8 cellular contexts compared by ENCODE assay signal in the genomic region with DNA sequence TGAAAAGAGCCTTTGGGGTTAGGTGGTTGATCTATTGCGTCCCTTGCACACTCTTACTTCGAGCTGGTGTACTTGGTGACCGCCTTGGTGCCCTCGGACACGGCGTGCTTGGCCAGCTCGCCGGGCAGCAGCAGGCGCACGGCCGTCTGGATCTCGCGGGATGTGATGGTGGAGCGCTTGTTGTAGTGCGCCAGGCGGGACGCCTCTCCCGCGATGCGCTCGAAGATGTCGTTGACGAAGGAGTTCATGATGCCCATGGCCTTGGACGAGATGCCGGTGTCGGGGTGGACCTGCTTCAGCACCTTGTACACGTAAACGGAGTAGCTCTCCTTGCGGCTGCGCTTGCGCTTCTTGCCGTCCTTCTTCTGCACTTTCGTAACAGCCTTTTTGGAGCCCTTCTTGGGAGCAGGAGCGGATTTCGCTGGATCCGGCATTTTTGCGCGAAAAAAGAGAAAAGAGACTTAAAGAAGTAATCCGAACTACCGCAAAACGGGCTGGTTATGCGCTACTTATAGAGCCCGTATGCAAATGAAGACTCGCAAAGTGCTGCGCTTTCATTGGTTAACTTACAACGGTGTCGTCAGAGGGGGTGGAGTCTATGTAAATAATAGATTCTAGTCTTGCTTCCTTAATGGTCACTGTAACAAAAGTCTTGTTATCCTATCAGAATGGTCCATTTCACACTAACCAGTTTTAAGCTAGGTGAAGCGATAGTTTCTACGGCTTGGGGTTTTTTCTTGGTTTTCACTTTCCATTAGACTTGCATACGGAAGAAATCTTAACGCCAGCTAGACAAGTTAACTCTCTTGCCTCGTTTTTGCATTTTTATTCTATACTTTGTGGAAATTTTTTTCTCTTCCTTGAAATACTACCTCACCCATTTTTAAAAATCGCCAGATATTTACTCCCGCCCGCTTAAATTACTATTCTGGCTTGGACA. TPM values are rescaled to one million over a fixed set of nuclear protein-coding genes. Genes with fewer than 3 reads are reported as not detected.
A peak's percentile ranks its signal among the peaks of the same experiment; 100 is the strongest.
DNase-seq lines count a peak whose midpoint lies in the region; ATAC-seq and TF ChIP-seq lines count a peak whose summit lies in the region.
"Not testable (repeated sequence)": the region's sequence is repeated elsewhere in the genome, so short reads cannot be mapped to it uniquely, and the experiment has no call there.

No MANE protein-coding gene starts in this region.

- H3K27ac ChIP-seq in caudate nucleus (ENCODE audit: low read depth, low read length) = not testable (repeated sequence)
- peak overlapping the region; percentile 84 to 96 (median 92) for H3K27ac ChIP-seq in spleen

- peak overlapping the region; percentile 28 to 71 (median 42) for H3K4me3 ChIP-seq in spleen

- ATAC-seq in GM18909 (IDR thresholded peaks at IDR 0.05; ENCODE audit: poor library complexity, unreplicated experiment) (peak; percentile 80), HG03175 (IDR thresholded peaks at IDR 0.05; ENCODE audit: unreplicated experiment) (peak; percentile 86), WTC11 (peak; percentile 82)

- TF ChIP-seq CTCF in WTC11 (IDR thresholded peaks at IDR 0.05) = not testable (repeated sequence)
- TF ChIP-seq CTCF in spleen (IDR thresholded peaks at IDR 0.05 in 8 of 11, conservative IDR thresholded peaks at IDR 0.05 in 3 of 11) = peak in 1 of 11 experiments; percentile 16

- not testable (repeated sequence) for H3K9me3 Mint-ChIP-seq in WTC11

- peaks cover 0 to 10% (median 3%) of the 10 kb centered on the region in 6 donors for H3K4me1 ChIP-seq in spleen

- peak overlapping the region; percentile 89 for H3K4me3 Mint-ChIP-seq in WTC11

- H3K27me3 ChIP-seq in spleen (replicated peaks in 1 of 7) = not testable (repeated sequence)

- H3K27ac Mint-ChIP-seq in WTC11 = peak overlapping the region; percentile 99

- H3K4me1 Mint-ChIP-seq in WTC11 = not testable (repeated sequence)

- peak; percentile 87 to 97 (median 90) for TF ChIP-seq POLR2A in spleen (IDR thresholded peaks at IDR 0.05)

- not testable (repeated sequence) for H3K36me3 ChIP-seq in spleen

- CTCF ChIA-PET in WTC11 (lab: Charles Lee) = not testable (repeated sequence)

- H3K36me3 Mint-ChIP-seq in WTC11 = not testable (repeated sequence)

- POLR2A ChIA-PET in WTC11 (lab: Charles Lee) = interaction anchor here (1.0 to 2.3 kb wide), 2 partner anchors 74 to 75 kb away, joined by 4 to 6 read pairs; a partner anchor contains a TSS

- intact Hi-C loops in spleen (cut with DNase I; ENCODE audit: low total_unique reads) = not testable (repeated sequence)

- 0 to 18% (median 1%) methylated on average over 29 to 45 of the region's 55 CpGs for WGBS in spleen, 5 donors

- peak; percentile 59 for DNase-seq in AG08395 (ENCODE audit: low spot score)
- peak; percentile 93 for DNase-seq in NCI-H2227 treated with DMSO at 0.1 percent for 48 hours (lab: John Stamatoyannopoulos, UW)
- peak; percentile 67 for DNase-seq in WTC11 (ENCODE audit: low spot score)
- DNase-seq in caudate nucleus (lab: John Stamatoyannopoulos, UW) = peak in 57 of 61 donors; percentile 12 to 96 (median 76)
- DNase-seq in iris pigment epithelial cell (ENCODE audit: low read depth) = peak; percentile 90
- peak; percentile 91 for DNase-seq in spleen

- not testable (repeated sequence) for H3K27me3 Mint-ChIP-seq in WTC11 (ENCODE audit: low read depth)

- H3K9me3 ChIP-seq in spleen = not testable (repeated sequence)

TF ChIP-seq in WTC11, 78 proteins besides CTCF, POLR2A, EP300 and RAD21 (continues in another document):
- TF ChIP-seq, protein P1, sequence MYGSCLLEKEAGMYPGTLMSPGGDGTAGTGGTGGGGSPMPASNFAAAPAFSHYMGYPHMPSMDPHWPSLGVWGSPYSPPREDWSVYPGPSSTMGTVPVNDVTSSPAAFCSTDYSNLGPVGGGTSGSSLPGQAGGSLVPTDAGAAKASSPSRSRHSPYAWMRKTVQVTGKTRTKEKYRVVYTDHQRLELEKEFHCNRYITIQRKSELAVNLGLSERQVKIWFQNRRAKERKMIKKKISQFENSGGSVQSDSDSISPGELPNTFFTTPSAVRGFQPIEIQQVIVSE (CRISPR knock-in tag; IDR thresholded peaks at IDR 0.05; ENCODE audit: borderline replicate concordance) = peak; percentile 89
- peak; percentile 88; the same call in 1 of the 2 replicates for TF ChIP-seq ZNF671 (CRISPR knock-in tag; IDR thresholded peaks at IDR 0.05)
- peak; percentile 93 for TF ChIP-seq ZNF416 (CRISPR knock-in tag; IDR thresholded peaks at IDR 0.05)
- TF ChIP-seq, protein P2, sequence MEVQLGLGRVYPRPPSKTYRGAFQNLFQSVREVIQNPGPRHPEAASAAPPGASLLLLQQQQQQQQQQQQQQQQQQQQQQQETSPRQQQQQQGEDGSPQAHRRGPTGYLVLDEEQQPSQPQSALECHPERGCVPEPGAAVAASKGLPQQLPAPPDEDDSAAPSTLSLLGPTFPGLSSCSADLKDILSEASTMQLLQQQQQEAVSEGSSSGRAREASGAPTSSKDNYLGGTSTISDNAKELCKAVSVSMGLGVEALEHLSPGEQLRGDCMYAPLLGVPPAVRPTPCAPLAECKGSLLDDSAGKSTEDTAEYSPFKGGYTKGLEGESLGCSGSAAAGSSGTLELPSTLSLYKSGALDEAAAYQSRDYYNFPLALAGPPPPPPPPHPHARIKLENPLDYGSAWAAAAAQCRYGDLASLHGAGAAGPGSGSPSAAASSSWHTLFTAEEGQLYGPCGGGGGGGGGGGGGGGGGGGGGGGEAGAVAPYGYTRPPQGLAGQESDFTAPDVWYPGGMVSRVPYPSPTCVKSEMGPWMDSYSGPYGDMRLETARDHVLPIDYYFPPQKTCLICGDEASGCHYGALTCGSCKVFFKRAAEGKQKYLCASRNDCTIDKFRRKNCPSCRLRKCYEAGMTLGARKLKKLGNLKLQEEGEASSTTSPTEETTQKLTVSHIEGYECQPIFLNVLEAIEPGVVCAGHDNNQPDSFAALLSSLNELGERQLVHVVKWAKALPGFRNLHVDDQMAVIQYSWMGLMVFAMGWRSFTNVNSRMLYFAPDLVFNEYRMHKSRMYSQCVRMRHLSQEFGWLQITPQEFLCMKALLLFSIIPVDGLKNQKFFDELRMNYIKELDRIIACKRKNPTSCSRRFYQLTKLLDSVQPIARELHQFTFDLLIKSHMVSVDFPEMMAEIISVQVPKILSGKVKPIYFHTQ (CRISPR knock-in tag; IDR thresholded peaks at IDR 0.05) = peak; percentile 96
- peak; percentile 99 for TF ChIP-seq EMX1 (CRISPR knock-in tag; IDR thresholded peaks at IDR 0.05)
- TF ChIP-seq, protein P3, sequence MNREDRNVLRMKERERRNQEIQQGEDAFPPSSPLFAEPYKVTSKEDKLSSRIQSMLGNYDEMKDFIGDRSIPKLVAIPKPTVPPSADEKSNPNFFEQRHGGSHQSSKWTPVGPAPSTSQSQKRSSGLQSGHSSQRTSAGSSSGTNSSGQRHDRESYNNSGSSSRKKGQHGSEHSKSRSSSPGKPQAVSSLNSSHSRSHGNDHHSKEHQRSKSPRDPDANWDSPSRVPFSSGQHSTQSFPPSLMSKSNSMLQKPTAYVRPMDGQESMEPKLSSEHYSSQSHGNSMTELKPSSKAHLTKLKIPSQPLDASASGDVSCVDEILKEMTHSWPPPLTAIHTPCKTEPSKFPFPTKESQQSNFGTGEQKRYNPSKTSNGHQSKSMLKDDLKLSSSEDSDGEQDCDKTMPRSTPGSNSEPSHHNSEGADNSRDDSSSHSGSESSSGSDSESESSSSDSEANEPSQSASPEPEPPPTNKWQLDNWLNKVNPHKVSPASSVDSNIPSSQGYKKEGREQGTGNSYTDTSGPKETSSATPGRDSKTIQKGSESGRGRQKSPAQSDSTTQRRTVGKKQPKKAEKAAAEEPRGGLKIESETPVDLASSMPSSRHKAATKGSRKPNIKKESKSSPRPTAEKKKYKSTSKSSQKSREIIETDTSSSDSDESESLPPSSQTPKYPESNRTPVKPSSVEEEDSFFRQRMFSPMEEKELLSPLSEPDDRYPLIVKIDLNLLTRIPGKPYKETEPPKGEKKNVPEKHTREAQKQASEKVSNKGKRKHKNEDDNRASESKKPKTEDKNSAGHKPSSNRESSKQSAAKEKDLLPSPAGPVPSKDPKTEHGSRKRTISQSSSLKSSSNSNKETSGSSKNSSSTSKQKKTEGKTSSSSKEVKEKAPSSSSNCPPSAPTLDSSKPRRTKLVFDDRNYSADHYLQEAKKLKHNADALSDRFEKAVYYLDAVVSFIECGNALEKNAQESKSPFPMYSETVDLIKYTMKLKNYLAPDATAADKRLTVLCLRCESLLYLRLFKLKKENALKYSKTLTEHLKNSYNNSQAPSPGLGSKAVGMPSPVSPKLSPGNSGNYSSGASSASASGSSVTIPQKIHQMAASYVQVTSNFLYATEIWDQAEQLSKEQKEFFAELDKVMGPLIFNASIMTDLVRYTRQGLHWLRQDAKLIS (CRISPR knock-in tag; IDR thresholded peaks at IDR 0.05; ENCODE audit: borderline replicate concordance) = 0 out of 2 replicates have a peak, but pooled peaks have one; percentile 30
- TF ChIP-seq PRRX2 (CRISPR knock-in tag; IDR thresholded peaks at IDR 0.05) = peak; percentile 95

RNA-seq across cellular contexts. Expression of a gene that starts 29.7 kb away (rescaled TPM):
- total RNA-seq in WTC11 (2021) (not detected in 3 replicates), spleen (10 to 100 TPM in 6 of 7 donors, 1 to 10 TPM in 1; 9.2 to 55.9 (median 22.7) TPM)
- polyA plus RNA-seq in spleen = 10 to 100 TPM; 26.3 to 48.9 (median 33.8) TPM

Comparison
In these comparisons a context has a peak if more than half of its experiments do, and no peak if none do; other contexts are left out.
1. RNA of a gene that starts 29.7 kb away (total RNA-seq): 9.2 to 55.9 TPM in spleen; not detected in WTC11; every median in the first group is over 10 times any median in the second.
2. Peak in every context shown above with its lines, with median percentiles within 50 percentile points of each other: DNase-seq and ATAC-seq.